ENCODE assay signal across 24 cellular contexts in the genomic region with DNA sequence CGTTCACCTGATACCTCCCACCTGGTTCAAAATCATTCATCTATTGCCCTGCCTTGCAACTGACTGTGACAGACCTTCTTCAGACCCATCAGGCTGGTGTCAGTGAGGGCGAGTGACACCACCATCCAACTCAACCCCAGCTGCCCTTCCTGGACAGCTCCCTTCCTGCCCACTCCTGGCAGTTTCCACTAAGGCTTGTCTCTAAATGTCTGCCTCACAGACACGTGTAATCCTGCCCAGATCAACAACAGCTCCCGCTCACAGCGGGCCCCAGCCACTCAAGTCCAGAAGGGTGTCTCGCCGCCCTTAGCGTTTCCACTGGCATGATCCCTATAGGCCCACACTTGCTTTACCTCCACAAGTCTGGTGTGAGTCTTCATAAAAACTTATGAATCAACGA.
"Had no signal": no experiment of that assay in that cellular context is flagged by ENCODE, and none has a peak within 500 bp of the region (broad histone marks: within the 10 kb centered on the region; RNA-seq: fewer than 3 reads in every experiment).

No MANE protein-coding gene starts in this region.

- H3K27ac ChIP-seq: ovary, testis, uterus had no signal

- ATAC-seq: activated CD8-positive, alpha-beta T cell treated with anti-CD3 and anti-CD28 coated beads, Interleukin-2, amount 10 ng/mL, durations not matched to agents 7 days and 5 days; activated naive CD4-positive, alpha-beta T cell treated with anti-CD3 and anti-CD28 coated beads, Interleukin-2, amount 50 U/mL, for 72 hours; esophagus mucosa; natural killer cell; sciatic nerve; stimulated activated memory B cell treated with anti-CD40 and anti-IgM and Interleukin-4, amounts not matched to agents 10 μg/mL and 1 μg/mL and 100 μg/mL, for 72 hours had no signal

- H3K27ac Mint-ChIP-seq: activated CD4-positive, alpha-beta T cell treated with anti-CD3 and anti-CD28 coated beads, Interleukin-2, amount 10 ng/mL, durations not matched to agents 7 days and 5 days; activated CD8-positive, alpha-beta T cell treated with anti-CD3 and anti-CD28 coated beads, Interleukin-2, amount 10 ng/mL, durations not matched to agents 7 days and 5 days; activated naive CD4-positive, alpha-beta T cell treated with anti-CD3 and anti-CD28 coated beads, Interleukin-2, amount 50 U/mL, for 72 hours; activated T-helper 1 cell treated with anti-CD3 and anti-CD28 coated beads, Interleukin-12 subunit alpha, Interleukin-12 subunit beta, Interleukin-2, Interleukin-4 antibody, amounts not matched to agents 30 ng/mL and 10 ng/mL and 1 ng/mL, durations not matched to agents 14 hours and 24 hours and 36 hours; brain; natural killer cell; stimulated activated memory B cell treated with anti-CD40 and anti-IgM and Interleukin-4, amounts not matched to agents 10 μg/mL and 1 μg/mL and 100 μg/mL, for 72 hours had no signal

- H3K36me3 Mint-ChIP-seq: natural killer cell had no signal

- H3K9me3 ChIP-seq: ovary, testis, uterus had no signal

- H3K36me3 ChIP-seq: ovary, uterus had no signal

- H3K9me3 Mint-ChIP-seq: activated CD4-positive, alpha-beta T cell treated with anti-CD3 and anti-CD28 coated beads, Interleukin-2, amount 10 ng/mL, durations not matched to agents 7 days and 5 days; activated naive CD4-positive, alpha-beta T cell treated with anti-CD3 and anti-CD28 coated beads, Interleukin-2, amount 50 U/mL, for 72 hours; activated T-helper 1 cell treated with anti-CD3 and anti-CD28 coated beads, Interleukin-12 subunit alpha, Interleukin-12 subunit beta, Interleukin-2, Interleukin-4 antibody, amounts not matched to agents 30 ng/mL and 10 ng/mL and 1 ng/mL, durations not matched to agents 14 hours and 24 hours and 36 hours; natural killer cell; stimulated activated memory B cell treated with anti-CD40 and anti-IgM and Interleukin-4, amounts not matched to agents 10 μg/mL and 1 μg/mL and 100 μg/mL, for 72 hours had no signal

- H3K4me1 ChIP-seq: testis, uterus had no signal

- H3K4me3 ChIP-seq: ovary, testis, uterus had no signal

- DNase-seq: activated CD4-positive, alpha-beta T cell treated with anti-CD3 and anti-CD28 coated beads, Interleukin-2, amount 10 ng/mL, durations not matched to agents 7 days and 5 days; activated CD4-positive, CD25-positive, alpha-beta regulatory T cell treated with anti-CD3 and anti-CD28 coated beads, Interleukin-2, amount 50 U/mL, for 72 hours; activated CD8-positive, alpha-beta T cell treated with anti-CD3 and anti-CD28 coated beads, Interleukin-2, amount 10 ng/mL, durations not matched to agents 7 days and 5 days; activated gamma-delta T cell treated with Interleukin-2 at 50 U/mL for 16 hours; aorta; caudate nucleus; effector memory CD4-positive, alpha-beta T cell; foreskin melanocyte; glutamatergic neuron; midbrain; natural killer cell; ovary; small intestine; stimulated activated CD4-positive, alpha-beta T cell treated with anti-CD3 and anti-CD28 coated beads, Interleukin-15, amount 100 ng/mL, for 24 hours; SW 1271; testis; trophoblast cell; uterus had no signal

- H3K27me3 Mint-ChIP-seq: activated CD4-positive, alpha-beta T cell treated with anti-CD3 and anti-CD28 coated beads, Interleukin-2, amount 10 ng/mL, durations not matched to agents 7 days and 5 days; brain; stimulated activated memory B cell treated with anti-CD40 and anti-IgM and Interleukin-4, amounts not matched to agents 10 μg/mL and 1 μg/mL and 100 μg/mL, for 72 hours had no signal

- H3K27me3 ChIP-seq: ovary, testis, uterus had no signal

- H3K4me3 Mint-ChIP-seq: activated CD4-positive, alpha-beta T cell treated with anti-CD3 and anti-CD28 coated beads, Interleukin-2, amount 10 ng/mL, durations not matched to agents 7 days and 5 days; activated CD8-positive, alpha-beta T cell treated with anti-CD3 and anti-CD28 coated beads, Interleukin-2, amount 10 ng/mL, durations not matched to agents 7 days and 5 days; activated T-helper 1 cell treated with anti-CD3 and anti-CD28 coated beads, Interleukin-12 subunit alpha, Interleukin-12 subunit beta, Interleukin-2, Interleukin-4 antibody, amounts not matched to agents 30 ng/mL and 10 ng/mL and 1 ng/mL, durations not matched to agents 14 hours and 24 hours and 36 hours; brain; natural killer cell; stimulated activated memory B cell treated with anti-CD40 and anti-IgM and Interleukin-4, amounts not matched to agents 10 μg/mL and 1 μg/mL and 100 μg/mL, for 72 hours had no signal
